14 cellular contexts compared by ENCODE assay signal in genomic region chr6:160386869-160387518, GRCh38. TPM values are rescaled to one million over a fixed set of nuclear protein-coding genes. Genes with fewer than 3 reads are reported as not detected.
DNase-seq lines count a peak whose midpoint lies in the region; ATAC-seq and TF ChIP-seq lines count a peak whose summit lies in the region.
"Had no signal": no experiment of that assay in that cellular context is flagged by ENCODE, and none has a peak within 500 bp of the region (broad histone marks: within the 10 kb centered on the region; RNA-seq: fewer than 3 reads in every experiment).

No MANE protein-coding gene starts in this region.

- peak; percentile 26 for DNase-seq in EL
- no peak for DNase-seq in adipocyte (ENCODE audit: low read depth)
- peak; percentile 44 for DNase-seq in left ventricle myocardium superior
- no peak for DNase-seq in NCI-H2107 (lab: John Stamatoyannopoulos, UW)
- DNase-seq in testis: no peak
- DNase-seq: activated CD4-positive, alpha-beta T cell treated with anti-CD3 and anti-CD28 coated beads for 48 hours; CD4-positive, alpha-beta memory T cell; cortex of kidney had no signal

- no peak for TF ChIP-seq POLR2A in testis (IDR thresholded peaks at IDR 0.05)

- H3K27me3 ChIP-seq in adipocyte (replicated peaks; ENCODE audit: control insufficient read depth, insufficient read depth, low read length) (no peaks in the 10 kb centered on the region), testis (no peaks in the 10 kb centered on the region)
- H3K27me3 ChIP-seq: neutrophil, SJSA1 had no signal

- peak overlapping the region; percentile 2 for H3K9ac ChIP-seq in adipocyte (ENCODE audit: low read length)

- H3K9me3 ChIP-seq in adipocyte (ENCODE audit: control insufficient read depth, low read length): no peaks in the 10 kb centered on the region
- H3K9me3 ChIP-seq in testis: no peaks in the 10 kb centered on the region
- H3K9me3 ChIP-seq: neutrophil, SJSA1 had no signal

- H3K4me3 ChIP-seq in adipocyte (ENCODE audit: low read length) (peak overlapping the region; percentile 44), skin epidermis (no peak overlapping the region), testis (no peak overlapping the region)
- H3K4me3 ChIP-seq: SJSA1 had no signal

- ATAC-seq in left ventricle myocardium superior (peak; percentile 96), GM18868 (IDR thresholded peaks at IDR 0.05; ENCODE audit: unreplicated experiment) (no peak), GM21390 (IDR thresholded peaks at IDR 0.05; ENCODE audit: unreplicated experiment) (no peak)

- no peak for TF ChIP-seq CTCF in testis (IDR thresholded peaks at IDR 0.05)

- H3K36me3 ChIP-seq in adipocyte (ENCODE audit: control insufficient read depth, insufficient read depth, low read length, severe bottlenecking) (no peaks in the 10 kb centered on the region), testis (ENCODE audit: low read depth, missing control alignments) (no peaks in the 10 kb centered on the region)
- H3K36me3 ChIP-seq: neutrophil, SJSA1 had no signal

- H3K4me1 ChIP-seq in adipocyte (ENCODE audit: control insufficient read depth, insufficient read depth, low read length): peaks cover 37% of the 10 kb centered on the region
- H3K4me1 ChIP-seq in testis: no peaks in the 10 kb centered on the region
- H3K4me1 ChIP-seq: SJSA1 had no signal

- H3K27ac ChIP-seq in skin epidermis: peak overlapping the region in 19 of 21 experiments; percentile 2 to 76 (median 60)
- H3K27ac ChIP-seq in testis: no peak overlapping the region
- H3K27ac ChIP-seq: neutrophil, SJSA1 had no signal

- 72 to 85% methylated on average over 3 to 5 of the region's 5 CpGs for WGBS in testis, 2 donors

- intact Hi-C loops in left ventricle myocardium superior (cut with micrococcal nuclease) (no loop called here), testis (cut with DNase I; ENCODE audit: low total_unique reads) (no loop called here)

RNA-seq across cellular contexts. Expression of gene SLC22A3, which starts 38.8 kb away (rescaled TPM):
- total RNA-seq in left ventricle myocardium superior (1.3 TPM), testis (10 to 100 TPM in 1 of 2 donors, 1 to 10 TPM in 1; 5.7 to 10.3 TPM)
- polyA plus RNA-seq in testis (ENCODE audit: insufficient read depth, low read depth, low replicate concordance): 6.9 TPM
- total RNA-seq: CD4-positive, alpha-beta memory T cell; SJSA1 had no signal
- polyA plus RNA-seq: IgD-negative memory B cell had no signal

Comparison
In these comparisons a context has a peak if more than half of its experiments do, and no peak if none do; other contexts are left out.
1. DNase-seq: peak in EL (single experiment) and left ventricle myocardium superior (single experiment); none in adipocyte (single experiment), NCI-H2107 (single experiment) and testis (single experiment).
2. H3K27ac ChIP-seq: peak in skin epidermis (19 of 21); none in testis (0 of 2).